24 cellular contexts compared by ENCODE assay signal in genomic region chr6:138183792-138184134, GRCh38. TPM values are rescaled to one million over a fixed set of nuclear protein-coding genes. Genes with fewer than 3 reads are reported as not detected.
DNase-seq lines count a peak whose midpoint lies in the region; ATAC-seq and TF ChIP-seq lines count a peak whose summit lies in the region.
"Had no signal": no experiment of that assay in that cellular context is flagged by ENCODE, and none has a peak within 500 bp of the region (broad histone marks: within the 10 kb centered on the region; RNA-seq: fewer than 3 reads in every experiment).

No MANE protein-coding gene starts in this region.

- DNase-seq in GM23338 (ENCODE audit: low spot score) (no peak), WTC11 (ENCODE audit: low spot score) (no peak), transverse colon (no peak), GM10248 (ENCODE audit: extremely low spot score) (no peak), SIG-M5 treated with dmso at 0.1 percent for 504 hours (lab: John Stamatoyannopoulos, UW; ENCODE audit: unreplicated experiment) (no peak)
- no peak for DNase-seq in activated CD4-positive, alpha-beta T cell treated with anti-CD3 and anti-CD28 coated beads, Interleukin-2, amount 10 ng/mL, durations not matched to agents 24 days and 14 days
- DNase-seq: Caco-2; CD4-positive, alpha-beta memory T cell; DMS 273 treated with DMSO at 0.1 percent for 48 hours; GM23248; KBM-7; NCI-H1436 treated with DMSO at 0.1 percent for 48 hours; NCI-H1930; NCI-H226; NCI-H524; NCI-H82; OCI-M1; T-helper 1 cell had no signal

- H3K27ac ChIP-seq in GM23338 (ENCODE audit: low read depth) (peak overlapping the region; percentile 87), iPS-20b (ENCODE audit: low read length) (no peak overlapping the region), transverse colon (peak overlapping the region in 3 of 4 donors; percentile 0 to 61 (median 54))
- H3K27ac ChIP-seq: GM23248, SJSA1 had no signal

- H3F3A ChIP-seq in GM23338 (replicated peaks; ENCODE audit: low read depth), result no peaks in the 10 kb centered on the region

- no peak overlapping the region for H2AFZ ChIP-seq in GM23338
- H2AFZ ChIP-seq: GM23248 had no signal

- no peak for TF ChIP-seq POLR2A in transverse colon (IDR thresholded peaks at IDR 0.05)

- in situ Hi-C loops in transverse colon (cut with MboI; ENCODE audit: low pct_ligation_motif_present in 1 of 4, low pct_unique_long_range_greater_than_20kb in 1 of 4, low sequenced_read_pairs in 3 of 4), result no loop called here

- no peak overlapping the region; the same call in 1 of the 2 replicates for H3K4me3 ChIP-seq in GM23338
- peak overlapping the region; percentile 39; the same call in 1 of the 2 replicates for H3K4me3 ChIP-seq in iPS-20b (ENCODE audit: low read length)
- H3K4me3 ChIP-seq in transverse colon, result no peak overlapping the region
- H3K4me3 ChIP-seq: GM12878, GM23248, SJSA1 had no signal

- CTCF ChIA-PET in WTC11 (lab: Charles Lee), result interaction anchor here (1.0 to 2.2 kb wide), 4 partner anchors 9 to 68 kb away, joined by 3 to 9 read pairs (median 4); no protein-coding TSS in a partner anchor
- CTCF ChIA-PET in GM10248 (lab: Yijun Ruan, JAX), result interaction anchor here (2.7 kb wide), 1 partner anchor 21 kb away, joined by 8 read pairs; no protein-coding TSS in a partner anchor

- peaks cover 39% of the 10 kb centered on the region for H3K4me1 Mint-ChIP-seq in GM23338
- H3K4me1 Mint-ChIP-seq in WTC11, result peaks cover 47% of the 10 kb centered on the region
- no peaks in the 10 kb centered on the region for H3K4me1 Mint-ChIP-seq in activated CD4-positive, alpha-beta T cell treated with anti-CD3 and anti-CD28 coated beads, Interleukin-2, amount 10 ng/mL, durations not matched to agents 24 days and 14 days
- H3K4me1 Mint-ChIP-seq: CD4-positive, alpha-beta memory T cell had no signal

- H3K27me3 Mint-ChIP-seq in GM23338 (ENCODE audit: insufficient read depth, low read depth, poor library complexity), result peaks cover 7% of the 10 kb centered on the region
- no peaks in the 10 kb centered on the region for H3K27me3 Mint-ChIP-seq in WTC11 (ENCODE audit: low read depth)
- H3K27me3 Mint-ChIP-seq in activated CD4-positive, alpha-beta T cell treated with anti-CD3 and anti-CD28 coated beads, Interleukin-2, amount 10 ng/mL, durations not matched to agents 24 days and 14 days, result peaks cover 11% of the 10 kb centered on the region

- H3K27me3 ChIP-seq in GM23338 (ENCODE audit: insufficient read depth) (no peaks in the 10 kb centered on the region), iPS-20b (ENCODE audit: insufficient read depth, low read length) (no peaks in the 10 kb centered on the region), transverse colon (no peaks in the 10 kb centered on the region)
- H3K27me3 ChIP-seq: SJSA1 had no signal

- H4K20me1 ChIP-seq in GM23338 (replicated peaks; ENCODE audit: insufficient read depth), result no peaks in the 10 kb centered on the region

- no peak for TF ChIP-seq EP300 in transverse colon (IDR thresholded peaks at IDR 0.05; ENCODE audit: low read depth)

- H3K9me3 ChIP-seq in iPS-20b (ENCODE audit: insufficient read depth, low read depth, low read length), result no peaks in the 10 kb centered on the region
- no peaks in the 10 kb centered on the region for H3K9me3 ChIP-seq in transverse colon
- H3K9me3 ChIP-seq: Caco-2, SJSA1 had no signal

- H3K4me3 Mint-ChIP-seq in GM23338 (no peak overlapping the region), WTC11 (no peak overlapping the region)
- no peak overlapping the region for H3K4me3 Mint-ChIP-seq in activated CD4-positive, alpha-beta T cell treated with anti-CD3 and anti-CD28 coated beads, Interleukin-2, amount 10 ng/mL, durations not matched to agents 24 days and 14 days
- H3K4me3 Mint-ChIP-seq: CD4-positive, alpha-beta memory T cell had no signal

- peaks cover 8% of the 10 kb centered on the region; the same call in 1 of the 2 replicates for H3K9me2 ChIP-seq in GM23338 (ENCODE audit: insufficient read depth)

- H3K27ac Mint-ChIP-seq in GM23338 (no peak overlapping the region), WTC11 (peak overlapping the region; percentile 94; the same call in 1 of the 2 replicates)
- no peak overlapping the region for H3K27ac Mint-ChIP-seq in activated CD4-positive, alpha-beta T cell treated with anti-CD3 and anti-CD28 coated beads, Interleukin-2, amount 10 ng/mL, durations not matched to agents 24 days and 14 days
- H3K27ac Mint-ChIP-seq: CD4-positive, alpha-beta memory T cell had no signal

- POLR2A ChIA-PET in WTC11 (lab: Charles Lee) (interaction anchor here (1.0 to 1.6 kb wide), 2 partner anchors 15 to 22 kb away, joined by 3 to 8 read pairs; partner anchors contain the start of gene ARFGEF3), GM10248 (lab: Yijun Ruan, JAX) (no interaction called here)

- no peak for ATAC-seq in GM23338
- no peak for ATAC-seq in WTC11
- ATAC-seq: GM12878, HCT116 had no signal

- H3K4me1 ChIP-seq in GM23338 (ENCODE audit: insufficient read depth) (peaks cover 42% of the 10 kb centered on the region), iPS-20b (ENCODE audit: insufficient read depth, low read length) (peaks cover 26% of the 10 kb centered on the region), transverse colon (peaks cover 0 to 15% (median 9%) of the 10 kb centered on the region in 4 donors)
- H3K4me1 ChIP-seq: Caco-2, SJSA1 had no signal

- no peaks in the 10 kb centered on the region for H3K36me3 ChIP-seq in GM23338 (ENCODE audit: insufficient read depth)
- no peaks in the 10 kb centered on the region for H3K36me3 ChIP-seq in iPS-20b (ENCODE audit: insufficient read depth, low read depth, low read length)
- no peaks in the 10 kb centered on the region for H3K36me3 ChIP-seq in transverse colon
- H3K36me3 ChIP-seq: SJSA1 had no signal

- peaks cover 3% of the 10 kb centered on the region for H3K79me2 ChIP-seq in GM23338 (replicated peaks; ENCODE audit: insufficient read depth)

- H3K9ac ChIP-seq in iPS-20b (ENCODE audit: low read depth, low read length), result peak overlapping the region; percentile 55; the same call in 1 of the 2 replicates
- H3K9ac ChIP-seq: GM23248 had no signal

- TF ChIP-seq CTCF in GM23338 (conservative IDR thresholded peaks at IDR 0.05; ENCODE audit: low read depth in 2 of 2) (no peak), WTC11 (IDR thresholded peaks at IDR 0.05) (no peak), transverse colon (IDR thresholded peaks at IDR 0.05) (no peak), GM10248 (IDR thresholded peaks at IDR 0.05; ENCODE audit: control extremely low read depth, extremely low read depth, low read depth, missing control alignments) (no peak)

- H3K4me2 ChIP-seq in GM23338, result peak overlapping the region; percentile 53; the same call in 1 of the 2 replicates

- no peaks in the 10 kb centered on the region for H3K9me3 Mint-ChIP-seq in GM23338
- peaks cover 7% of the 10 kb centered on the region; the same call in 1 of the 2 replicates for H3K9me3 Mint-ChIP-seq in WTC11
- peaks cover 4% of the 10 kb centered on the region for H3K9me3 Mint-ChIP-seq in activated CD4-positive, alpha-beta T cell treated with anti-CD3 and anti-CD28 coated beads, Interleukin-2, amount 10 ng/mL, durations not matched to agents 24 days and 14 days

- WGBS in transverse colon (ENCODE audit: low coverage in 1 of 2), 2 donors, result 79 to 100% methylated on average over 1 to 4 of the region's 4 CpGs

- intact Hi-C loops in transverse colon (cut with DNase I; ENCODE audit: low total_unique reads), result no loop called here
- intact Hi-C loops in activated CD4-positive, alpha-beta T cell treated with anti-CD3 and anti-CD28 coated beads, Interleukin-2, amount 10 ng/mL, durations not matched to agents 24 days and 14 days (cut with micrococcal nuclease), result no loop called here

- H3K36me3 Mint-ChIP-seq in GM23338 (ENCODE audit: low read depth) (peaks cover 12% of the 10 kb centered on the region; the same call in 1 of the 3 replicates), WTC11 (peaks cover 11% of the 10 kb centered on the region; the same call in 1 of the 2 replicates)
- no peaks in the 10 kb centered on the region for H3K36me3 Mint-ChIP-seq in activated CD4-positive, alpha-beta T cell treated with anti-CD3 and anti-CD28 coated beads, Interleukin-2, amount 10 ng/mL, durations not matched to agents 24 days and 14 days (ENCODE audit: low read depth)

TF ChIP-seq in GM23338, 12 proteins besides CTCF, POLR2A, EP300 and RAD21:
- TF ChIP-seq POLR2AphosphoS5 (IDR thresholded peaks at IDR 0.05; ENCODE audit: low read depth) (no peak), JUNB (IDR thresholded peaks at IDR 0.05; ENCODE audit: unreplicated experiment) (no peak), ZNF114 (CRISPR knock-in tag; IDR thresholded peaks at IDR 0.05) (no peak)

TF ChIP-seq in WTC11, 78 proteins besides CTCF, POLR2A, EP300 and RAD21 (continues in another document):
- TF ChIP-seq ZNF512 (CRISPR knock-in tag; IDR thresholded peaks at IDR 0.05; ENCODE audit: borderline replicate concordance) (no peak), NFATC4 (CRISPR knock-in tag; IDR thresholded peaks at IDR 0.05) (no peak)

RNA-seq across cellular contexts. Expression of gene ARFGEF3, which starts 22.0 kb away (rescaled TPM):
- 23.1 and 24.6 TPM in 2 replicates for total RNA-seq in GM23338 (2014; rRNA removed; shearing (Covaris generic))
- 5.0 and 5.8 TPM in 2 replicates for polyA plus RNA-seq in GM23338 (2016; fragmentation: Nextera tagmentation; extraction: Ambion mirVana)
- 20.0 to 20.5 TPM (median 20.1 TPM) in 3 replicates for total RNA-seq in WTC11 (2021)
- 10 to 100 TPM in 3 of 4 donors, 1 to 10 TPM in 1; 6.7 to 17.1 (median 13.2) TPM for total RNA-seq in transverse colon
- total RNA-seq in activated CD4-positive, alpha-beta T cell treated with anti-CD3 and anti-CD28 coated beads, Interleukin-2, amount 10 ng/mL, durations not matched to agents 24 days and 14 days, result 0.47 TPM in 2 replicates
- total RNA-seq: SJSA1 had no signal
- polyA plus RNA-seq: CD4-positive, alpha-beta memory T cell had no signal

RNA-seq across cellular contexts. Expression of gene PBOV1, which starts 34.5 kb away (rescaled TPM):
- not detected in 2 replicates for total RNA-seq in GM23338 (2014; rRNA removed; shearing (Covaris generic))
- polyA plus RNA-seq in GM23338 (2016; fragmentation: Nextera tagmentation; extraction: Ambion mirVana), result not detected in 2 replicates
- total RNA-seq in WTC11 (2021) (not detected in 3 replicates), transverse colon (not detected)
- not detected in 2 replicates for total RNA-seq in activated CD4-positive, alpha-beta T cell treated with anti-CD3 and anti-CD28 coated beads, Interleukin-2, amount 10 ng/mL, durations not matched to agents 24 days and 14 days
- total RNA-seq: A673; Caco-2; CD4-positive, alpha-beta memory T cell; GM12878; GM23248; SJSA1 had no signal
- polyA plus RNA-seq: BJ; CD4-positive, alpha-beta memory T cell; GM12878; GM23248 had no signal
